22 cellular contexts compared by ENCODE assay signal in the genomic region with DNA sequence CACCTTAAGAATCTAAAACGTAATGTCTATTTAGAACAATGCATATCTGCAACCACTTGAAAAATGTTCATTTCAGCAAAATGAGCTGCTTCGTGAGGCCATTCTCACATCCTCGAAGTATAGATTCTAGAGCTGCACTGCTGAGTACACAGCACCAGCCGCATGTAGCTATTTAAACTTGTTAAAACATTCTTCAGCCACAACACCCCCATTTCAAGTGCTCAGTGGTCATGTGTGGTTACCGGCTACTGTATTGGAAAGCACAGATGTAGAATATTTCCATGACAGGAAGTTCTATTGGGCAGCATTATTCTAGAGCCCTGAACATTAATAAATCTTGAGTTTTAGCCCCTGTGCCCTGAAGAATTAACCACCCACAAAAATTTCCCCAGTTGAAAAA. TPM values are rescaled to one million over a fixed set of nuclear protein-coding genes. Genes with fewer than 3 reads are reported as not detected.
DNase-seq lines count a peak whose midpoint lies in the region; ATAC-seq and TF ChIP-seq lines count a peak whose summit lies in the region.
"Had no signal": no experiment of that assay in that cellular context is flagged by ENCODE, and none has a peak within 500 bp of the region (broad histone marks: within the 10 kb centered on the region; RNA-seq: fewer than 3 reads in every experiment).

No MANE protein-coding gene starts in this region.

- H3K9ac ChIP-seq in SK-N-MC (ENCODE audit: insufficient read length) = no peak overlapping the region

- peaks cover 4 to 13% (median 9%) of the 10 kb centered on the region in 3 donors for H3K36me3 Mint-ChIP-seq in immature natural killer cell

- H3K27ac Mint-ChIP-seq in immature natural killer cell = no peak overlapping the region
- H3K27ac Mint-ChIP-seq: CD4-positive, alpha-beta memory T cell; HFFc6 had no signal

- H3K27me3 Mint-ChIP-seq in immature natural killer cell (ENCODE audit: low read depth in 3 of 3) = peaks cover 0 to 3% (median 0%) of the 10 kb centered on the region in 3 donors

- H3K27ac ChIP-seq in SK-N-MC = peak overlapping the region; percentile 31; the same call in 1 of the 2 replicates
- H3K27ac ChIP-seq: A549 had no signal

- peaks cover 11 to 17% of the 10 kb centered on the region in 2 donors for H3K4me1 Mint-ChIP-seq in immature natural killer cell

- no peaks in the 10 kb centered on the region for H3K9me3 ChIP-seq in SK-N-MC (ENCODE audit: low read depth, low read length)
- H3K9me3 ChIP-seq: A549, HAP-1 had no signal

- no peak for TF ChIP-seq CTCF in GM12865 (IDR thresholded peaks at IDR 0.05; ENCODE audit: insufficient read depth, low read depth, low read length, missing control alignments)

- no peak overlapping the region for H3K4me3 ChIP-seq in GM12865 (ENCODE audit: low read depth, low read length)
- H3K4me3 ChIP-seq in SK-N-MC = no peak overlapping the region
- H3K4me3 ChIP-seq: A549, HAP-1 had no signal

- H3K36me3 ChIP-seq in SK-N-MC (ENCODE audit: insufficient read depth, low read length) = peaks cover 35% of the 10 kb centered on the region

- DNase-seq in GM12865 (ENCODE audit: low read depth) (peak; percentile 3), SK-N-MC (ENCODE audit: low read depth, low spot score) (no peak), immature natural killer cell (peak in 2 of 3 donors; percentile 2 to 13), NCI-H146 treated with DMSO at 0.1 percent for 48 hours (lab: John Stamatoyannopoulos, UW; ENCODE audit: unreplicated experiment) (no peak), NCI-H2227 treated with DMSO at 0.1 percent for 48 hours (lab: John Stamatoyannopoulos, UW) (no peak)
- DNase-seq: 8988T; ACHN; AML-193; C1 segment of cervical spinal cord; Calu3; CD4-positive, alpha-beta memory T cell; COR-L47; DMS53; DMS79 treated with DMSO at 0.1 percent for 48 hours; GF-D8; GOT3; HFFc6 had no signal

- peak; percentile 41 for ATAC-seq in GM21529 (IDR thresholded peaks at IDR 0.05; ENCODE audit: unreplicated experiment)
- ATAC-seq in GM18511 (IDR thresholded peaks at IDR 0.05; ENCODE audit: unreplicated experiment) = no peak
- no peak for ATAC-seq in HG02884 (IDR thresholded peaks at IDR 0.05; ENCODE audit: unreplicated experiment)
- ATAC-seq: A549 had no signal

- peak overlapping the region in 1 of 5 donors; percentile 23 for H3K4me3 Mint-ChIP-seq in immature natural killer cell
- H3K4me3 Mint-ChIP-seq: CD4-positive, alpha-beta memory T cell; HFFc6 had no signal

- no peaks in the 10 kb centered on the region for H3K9me3 Mint-ChIP-seq in immature natural killer cell
- H3K9me3 Mint-ChIP-seq: CD4-positive, alpha-beta memory T cell; HFFc6 had no signal

RNA-seq across cellular contexts. Expression of gene SUMO1, which starts 35.0 kb away (rescaled TPM):
- polyA plus RNA-seq in immature natural killer cell = 100 to 1,000 TPM; 165 to 253 (median 188) TPM

Comparison
In these comparisons a context has a peak if more than half of its experiments do, and no peak if none do; other contexts are left out.
1. DNase-seq: peak in GM12865 (single experiment) and immature natural killer cell (2 of 3); none in SK-N-MC (single experiment), NCI-H146 treated with DMSO at 0.1 percent for 48 hours (single experiment) and NCI-H2227 treated with DMSO at 0.1 percent for 48 hours (single experiment).